Comparison of ENCODE assay signal across 15 cellular contexts in the genomic region with DNA sequence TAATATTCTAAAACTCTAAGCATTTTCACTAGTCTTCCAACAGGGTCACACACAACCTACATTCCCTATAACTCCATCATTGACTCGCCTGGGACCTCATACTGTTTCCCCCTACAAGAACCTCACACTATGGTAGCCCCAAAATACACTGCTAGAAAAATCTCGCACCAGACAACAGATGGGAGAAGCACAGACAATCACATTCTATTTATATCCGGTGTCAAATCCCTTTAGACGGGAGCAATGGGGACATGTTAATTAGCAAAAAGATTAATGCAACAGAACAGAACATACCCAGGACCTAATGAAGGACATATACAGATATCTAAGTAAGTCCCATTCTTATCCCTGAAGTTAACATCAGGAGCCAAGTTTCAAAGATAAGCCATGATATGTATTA. TPM values are rescaled to one million over a fixed set of nuclear protein-coding genes. Genes with fewer than 3 reads are reported as not detected.
A peak's percentile ranks its signal among the peaks of the same experiment; 100 is the strongest.
DNase-seq lines count a peak whose midpoint lies in the region; ATAC-seq and TF ChIP-seq lines count a peak whose summit lies in the region.
"Had no signal": no experiment of that assay in that cellular context is flagged by ENCODE, and none has a peak within 500 bp of the region (broad histone marks: within the 10 kb centered on the region; RNA-seq: fewer than 3 reads in every experiment).

No MANE protein-coding gene starts in this region.

- H3K18ac ChIP-seq in mesenchymal stem cell (ENCODE audit: low read depth in 1 of 2, low read length in 2 of 2) = no peak overlapping the region

- no peak overlapping the region for H4K91ac ChIP-seq in mesenchymal stem cell (ENCODE audit: low read length)

- H3K36me3 ChIP-seq in WERI-Rb-1 (no peaks in the 10 kb centered on the region; the same call in 1 of the 2 replicates), mesenchymal stem cell (ENCODE audit: control insufficient read depth in 1 of 2, insufficient read depth in 2 of 2, low read depth in 1 of 2, low read length in 2 of 2) (peaks cover 5 to 58% of the 10 kb centered on the region in 2 experiments)

- no peak for DNase-seq in Right ventricle myocardium superior
- DNase-seq in cardiac septum (ENCODE audit: low spot score) = no peak
- no peak for DNase-seq in WERI-Rb-1
- no peak for DNase-seq in left ventricle myocardium superior
- DNase-seq in stimulated activated CD4-positive, alpha-beta T cell treated with anti-CD3 and anti-CD28 coated beads, Interleukin-4, amount 100 ng/mL, for 24 hours = no peak
- no peak for DNase-seq in mesenchymal stem cell
- DNase-seq: 8988T, AML-193, DMS 273 treated with DMSO at 0.1 percent for 48 hours, GOT3, H9 had no signal

- no peak overlapping the region for H3K23ac ChIP-seq in mesenchymal stem cell (ENCODE audit: low read length in 2 of 2)

- H3K4me1 ChIP-seq in mesenchymal stem cell (ENCODE audit: control insufficient read depth, insufficient read depth, low read depth, low read length) = no peaks in the 10 kb centered on the region
- H3K4me1 ChIP-seq: BLaER1 had no signal

- H3K79me1 ChIP-seq in mesenchymal stem cell (replicated peaks; ENCODE audit: low read length, poor library complexity, severe bottlenecking) = no peaks in the 10 kb centered on the region

- H3K9me3 ChIP-seq in WERI-Rb-1 (ENCODE audit: severe bottlenecking) (no peaks in the 10 kb centered on the region), mesenchymal stem cell (ENCODE audit: control insufficient read depth, low read length) (no peaks in the 10 kb centered on the region)
- H3K9me3 ChIP-seq: BLaER1 had no signal

- H3K27ac ChIP-seq in WERI-Rb-1 (peak overlapping the region; percentile 48), mesenchymal stem cell (ENCODE audit: low read length, poor library complexity, severe bottlenecking) (no peak overlapping the region)
- H3K27ac ChIP-seq: BLaER1, HL-60 had no signal

- WGBS in mesenchymal stem cell = 98% methylated on average over 4 of the region's 4 CpGs

- H2AK5ac ChIP-seq in mesenchymal stem cell (ENCODE audit: low read length, severe bottlenecking) = no peak overlapping the region

- no peak overlapping the region for H3K4me2 ChIP-seq in mesenchymal stem cell (ENCODE audit: low read length, poor library complexity, severe bottlenecking)
- H3K4me2 ChIP-seq: BLaER1 had no signal

- no peak overlapping the region for H3K4ac ChIP-seq in mesenchymal stem cell (ENCODE audit: low read depth in 1 of 2, low read length in 2 of 2)

- no peak overlapping the region for H2BK15ac ChIP-seq in mesenchymal stem cell (ENCODE audit: low read depth, poor library complexity, severe bottlenecking)

- H4K8ac ChIP-seq in mesenchymal stem cell (ENCODE audit: low read length) = no peak overlapping the region

- no peak overlapping the region for H2BK12ac ChIP-seq in mesenchymal stem cell (ENCODE audit: low read length in 2 of 2)

- H2BK120ac ChIP-seq in mesenchymal stem cell (ENCODE audit: low read depth, low read length) = no peak overlapping the region

- H2AFZ ChIP-seq in mesenchymal stem cell (ENCODE audit: low read depth, low read length) = no peak overlapping the region

- ATAC-seq in Right ventricle myocardium superior (ENCODE audit: poor library complexity) (peak; percentile 52), left ventricle myocardium superior (peak; percentile 59), HG02884 (IDR thresholded peaks at IDR 0.05; ENCODE audit: unreplicated experiment) (no peak)

- H3K4me3 ChIP-seq in WERI-Rb-1 (ENCODE audit: low read depth, low read length) (no peak overlapping the region), mesenchymal stem cell (ENCODE audit: insufficient read depth in 1 of 2, low read depth in 1 of 2, low read length in 2 of 2) (no peak overlapping the region)
- H3K4me3 ChIP-seq: BLaER1 had no signal

- H2BK5ac ChIP-seq in mesenchymal stem cell (ENCODE audit: low read depth, low read length, poor library complexity, severe bottlenecking) = no peak overlapping the region

- intact Hi-C loops in Right ventricle myocardium superior (cut with DNase I) (no loop called here), cardiac septum (cut with DNase I) (no loop called here), left ventricle myocardium superior (cut with micrococcal nuclease) (no loop called here)

- H3K9ac ChIP-seq in mesenchymal stem cell (ENCODE audit: low read length) = no peak overlapping the region
- H3K9ac ChIP-seq: BLaER1 had no signal

- H3K27me3 ChIP-seq in WERI-Rb-1 (ENCODE audit: insufficient read depth, low read depth, severe bottlenecking) = no peaks in the 10 kb centered on the region
- H3K27me3 ChIP-seq in mesenchymal stem cell (ENCODE audit: control insufficient read depth in 1 of 2, insufficient read depth in 1 of 2, low read length in 2 of 2) = no peaks in the 10 kb centered on the region
- H3K27me3 ChIP-seq: BLaER1 had no signal

- no peak overlapping the region for H3K14ac ChIP-seq in mesenchymal stem cell (ENCODE audit: low read length in 2 of 2)

- TF ChIP-seq CTCF in WERI-Rb-1 (IDR thresholded peaks at IDR 0.05; ENCODE audit: low read depth, low read length) = no peak

RNA-seq across cellular contexts. Expression of a gene that starts 33.6 kb away (rescaled TPM):
- total RNA-seq in Right ventricle myocardium superior = 123 TPM
- 91.1 TPM for total RNA-seq in cardiac septum
- 120 TPM for total RNA-seq in left ventricle myocardium superior
- polyA plus RNA-seq in mesenchymal stem cell (2013, experiment 1 of 2) = 28.8 TPM
- 29.2 TPM for polyA plus RNA-seq in mesenchymal stem cell (2013, experiment 2 of 2)

RNA-seq across cellular contexts. Expression of a gene that starts 45.7 kb away (rescaled TPM):
- total RNA-seq in Right ventricle myocardium superior (not detected), cardiac septum (not detected), left ventricle myocardium superior (not detected)
- polyA plus RNA-seq in mesenchymal stem cell (2013, experiment 1 of 2) = not detected
- not detected for polyA plus RNA-seq in mesenchymal stem cell (2013, experiment 2 of 2)
- total RNA-seq: Daoy, H9 had no signal
